In the genomic region with DNA sequence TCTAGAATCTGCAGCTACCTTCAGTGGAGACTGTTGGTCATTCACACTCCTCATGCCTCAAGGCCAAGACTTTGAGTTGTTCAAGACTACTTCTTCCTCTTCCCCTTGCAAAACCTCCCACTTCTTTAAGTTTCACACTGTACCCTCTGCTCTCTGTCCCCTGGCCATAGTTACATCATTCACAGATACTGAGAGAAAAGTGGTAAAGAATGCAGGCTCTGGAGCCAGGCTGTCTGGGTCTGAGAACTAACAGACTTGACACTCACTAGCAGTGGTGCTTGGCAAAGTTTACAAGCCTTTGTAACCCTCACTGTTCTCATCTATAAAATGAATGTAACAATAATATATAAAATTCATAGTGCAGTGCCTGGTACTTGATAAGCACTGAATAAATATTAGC, we compare ENCODE assay signal across 31 cellular contexts.
"Had no signal": no experiment of that assay in that cellular context is flagged by ENCODE, and none has a peak within 500 bp of the region (broad histone marks: within the 10 kb centered on the region; RNA-seq: fewer than 3 reads in every experiment).

No MANE protein-coding gene starts in this region.

- H3K4me1 ChIP-seq: colonic mucosa, gastrocnemius medialis, prostate gland, stomach, thyroid gland, upper lobe of right lung had no signal

- H3K9me3 ChIP-seq: breast epithelium, colonic mucosa, esophagus squamous epithelium, gastrocnemius medialis, ovary, prostate gland, stomach, thyroid gland, upper lobe of right lung had no signal

- H3K4me3 ChIP-seq: breast epithelium, colonic mucosa, esophagus squamous epithelium, gastrocnemius medialis, ovary, prostate gland, smooth muscle cell, stomach, thyroid gland, upper lobe of right lung had no signal

- H3K36me3 ChIP-seq: breast epithelium, colonic mucosa, esophagus squamous epithelium, gastrocnemius medialis, ovary, prostate gland, stomach, thyroid gland, upper lobe of right lung had no signal

- DNase-seq: activated CD4-positive, alpha-beta memory T cell treated with anti-CD3 and anti-CD28 coated beads for 36 hours; activated CD4-positive, alpha-beta T cell treated with anti-CD3 and anti-CD28 coated beads, Interleukin-2, amount 10 ng/mL, durations not matched to agents 24 days and 14 days; activated CD4-positive, CD25-positive, alpha-beta regulatory T cell treated with anti-CD3 and anti-CD28 coated beads, Interleukin-2, amount 50 U/mL, for 72 hours; activated CD8-positive, alpha-beta memory T cell treated with anti-CD3 and anti-CD28 coated beads, Interleukin-2, amount 50 U/mL, for 4 hours; activated effector memory CD4-positive, alpha-beta T cell treated with anti-CD3 and anti-CD28 coated beads, Interleukin-2, amount 50 U/mL, for 16 hours; activated naive CD4-positive, alpha-beta T cell treated with anti-CD3 and anti-CD28 coated beads for 36 hours; activated naive CD8-positive, alpha-beta T cell treated with anti-CD3 and anti-CD28 coated beads for 36 hours; activated T-cell treated with anti-CD3 and anti-CD28 coated beads, Interleukin-2, amount 50 U/mL, for 1 hour; amniotic stem cell; colonic mucosa; effector CD8-positive, alpha-beta T cell; esophagus squamous epithelium; gastrocnemius medialis; glutamatergic neuron; left colon; midbrain; naive thymus-derived CD4-positive, alpha-beta T cell; ovary; retina; stimulated activated CD4-positive, alpha-beta T cell treated with anti-CD3 and anti-CD28 coated beads, Interleukin-1b, Interleukin-23, amount 100 ng/mL, for 48 hours; stimulated activated CD4-positive, alpha-beta T cell treated with anti-CD3 and anti-CD28 coated beads, Interleukin-4, amount 100 ng/mL, for 4 hours; stimulated activated CD8-positive, alpha-beta memory T cell treated with anti-CD3 and anti-CD28 coated beads, Interleukin-4, amount 100 ng/mL, for 48 hours; stimulated activated naive B cell treated with anti-CD40 and anti-IgM and Interleukin-4, amounts not matched to agents 10 μg/mL and 1 μg/mL and 100 μg/mL, for 72 hours; stomach; T-helper 2 cell; thyroid gland; upper lobe of right lung had no signal

- ATAC-seq: gastrocnemius medialis; left colon; naive thymus-derived CD4-positive, alpha-beta T cell; sciatic nerve; upper lobe of right lung had no signal

- H3K27me3 ChIP-seq: breast epithelium, colonic mucosa, esophagus squamous epithelium, gastrocnemius medialis, ovary, stomach, thyroid gland, upper lobe of right lung had no signal
